21 cellular contexts compared by ENCODE assay signal in the genomic region with DNA sequence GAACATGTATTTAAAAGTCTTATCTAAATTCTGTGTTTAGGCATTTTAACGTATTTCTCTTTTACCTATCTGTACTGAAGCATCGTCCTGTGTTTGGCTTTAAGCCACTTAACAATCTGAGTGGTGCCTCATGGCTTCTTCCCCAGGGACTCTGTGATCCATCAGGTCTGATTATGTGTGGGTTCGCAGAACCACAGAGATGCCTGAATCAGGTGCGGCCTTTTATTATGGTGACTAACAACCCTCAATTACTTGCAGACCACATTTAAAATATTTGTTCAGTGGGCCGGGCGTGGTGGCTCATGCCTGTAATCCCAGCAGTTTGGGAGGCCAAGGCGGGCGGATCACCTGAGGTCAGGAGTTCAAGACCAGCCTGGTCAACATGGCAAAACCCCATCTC. TPM values are rescaled to one million over a fixed set of nuclear protein-coding genes. Genes with fewer than 3 reads are reported as not detected.
DNase-seq lines count a peak whose midpoint lies in the region; ATAC-seq and TF ChIP-seq lines count a peak whose summit lies in the region.
"Had no signal": no experiment of that assay in that cellular context is flagged by ENCODE, and none has a peak within 500 bp of the region (broad histone marks: within the 10 kb centered on the region; RNA-seq: fewer than 3 reads in every experiment).

No MANE protein-coding gene starts in this region.

- peak; percentile 66 for ATAC-seq in RWPE2 (ENCODE audit: low read depth)
- ATAC-seq in activated CD4-positive, alpha-beta T cell treated with anti-CD3 and anti-CD28 coated beads for 36 hours, result no peak
- ATAC-seq in activated CD8-positive, alpha-beta memory T cell treated with anti-CD3 and anti-CD28 coated beads, Interleukin-2, amount 10 ng/mL, durations not matched to agents 7 days and 5 days, result no peak
- ATAC-seq: stimulated activated naive CD8-positive, alpha-beta T cell treated with anti-CD3 and anti-CD28 coated beads, Interleukin-15, Interleukin-2, amounts not matched to agents 100 U/mL and 50 U/mL, for 24 hours had no signal

- H3K4me1 ChIP-seq in RWPE2 (ENCODE audit: insufficient read depth, poor library complexity, severe bottlenecking) (peaks cover 5% of the 10 kb centered on the region), testis (peaks cover 10% of the 10 kb centered on the region), transverse colon (peaks cover 4 to 10% (median 9%) of the 10 kb centered on the region in 4 donors)
- H3K4me1 ChIP-seq: SJCRH30 had no signal

- no peak for TF ChIP-seq POLR2A in testis (IDR thresholded peaks at IDR 0.05)
- no peak for TF ChIP-seq POLR2A in transverse colon (IDR thresholded peaks at IDR 0.05)

- H3K4me3 Mint-ChIP-seq in HFFc6, result no peak overlapping the region
- H3K4me3 Mint-ChIP-seq in activated CD4-positive, alpha-beta T cell treated with anti-CD3 and anti-CD28 coated beads for 36 hours, result no peak overlapping the region
- no peak overlapping the region for H3K4me3 Mint-ChIP-seq in activated CD8-positive, alpha-beta memory T cell treated with anti-CD3 and anti-CD28 coated beads, Interleukin-2, amount 10 ng/mL, durations not matched to agents 7 days and 5 days
- H3K4me3 Mint-ChIP-seq: neural crest cell had no signal

- 92 to 94% methylated on average over 8 of the region's 8 CpGs for WGBS in testis, 2 donors
- WGBS in transverse colon (ENCODE audit: low coverage in 1 of 2), 2 donors, result 46 to 54% methylated on average over 8 of the region's 8 CpGs

- no peak for TF ChIP-seq EP300 in transverse colon (IDR thresholded peaks at IDR 0.05; ENCODE audit: low read depth)

- peaks cover 42% of the 10 kb centered on the region for H3K4me1 Mint-ChIP-seq in HFFc6 (ENCODE audit: low read depth)
- H3K4me1 Mint-ChIP-seq in activated CD4-positive, alpha-beta T cell treated with anti-CD3 and anti-CD28 coated beads for 36 hours, result peaks cover 8% of the 10 kb centered on the region
- peaks cover 7% of the 10 kb centered on the region for H3K4me1 Mint-ChIP-seq in activated CD8-positive, alpha-beta memory T cell treated with anti-CD3 and anti-CD28 coated beads, Interleukin-2, amount 10 ng/mL, durations not matched to agents 7 days and 5 days

- peak overlapping the region; percentile 40; the same call in 1 of the 2 replicates for H3K27ac Mint-ChIP-seq in HFFc6
- no peak overlapping the region for H3K27ac Mint-ChIP-seq in activated CD4-positive, alpha-beta T cell treated with anti-CD3 and anti-CD28 coated beads for 36 hours
- no peak overlapping the region for H3K27ac Mint-ChIP-seq in activated CD8-positive, alpha-beta memory T cell treated with anti-CD3 and anti-CD28 coated beads, Interleukin-2, amount 10 ng/mL, durations not matched to agents 7 days and 5 days

- DNase-seq in HFFc6 (peak; percentile 13), RWPE2 (ENCODE audit: low spot score) (no peak), fibroblast of peridontal ligament (ENCODE audit: extremely low read depth) (peak; percentile 14), testis (peak; percentile 9), transverse colon (no peak)
- DNase-seq in activated CD4-positive, alpha-beta T cell treated with anti-CD3 and anti-CD28 coated beads for 36 hours, result no peak
- DNase-seq in activated CD8-positive, alpha-beta memory T cell treated with anti-CD3 and anti-CD28 coated beads, Interleukin-2, amount 10 ng/mL, durations not matched to agents 7 days and 5 days, result no peak
- DNase-seq: activated CD4-positive, alpha-beta T cell treated with anti-CD3 and anti-CD28 coated beads, Interleukin-2, amount 50 U/mL, for 48 hours; activated T-cell treated with anti-CD3 and anti-CD28 coated beads for 4 hours; amygdala; DMS79 treated with DMSO at 0.1 percent for 48 hours; NCI-H1436 treated with DMSO at 0.1 percent for 48 hours; NCI-H2227 treated with DMSO at 0.1 percent for 48 hours; NCI-H82; OCI-M1; SJCRH30; stimulated activated CD4-positive, alpha-beta T cell treated with anti-CD3 and anti-CD28 coated beads, Interleukin-1b, Interleukin-23, amount 100 ng/mL, for 48 hours; stimulated activated naive CD8-positive, alpha-beta T cell treated with anti-CD3 and anti-CD28 coated beads, Interleukin-15, Interleukin-2, amounts not matched to agents 100 U/mL and 50 U/mL, for 24 hours; tibial artery had no signal

- POLR2A ChIA-PET in activated CD4-positive, alpha-beta T cell treated with anti-CD3 and anti-CD28 coated beads for 36 hours (lab: Charles Lee), result interaction anchor here (0.6 kb wide), 1 partner anchor 214 kb away, joined by 4 read pairs; no protein-coding TSS in a partner anchor

- CTCF ChIA-PET in activated CD4-positive, alpha-beta T cell treated with anti-CD3 and anti-CD28 coated beads for 36 hours (lab: Charles Lee), result interaction anchor here (0.8 to 3.9 kb wide), 7 partner anchors 11 to 431 kb away, joined by 4 to 55 read pairs (median 19); no protein-coding TSS in a partner anchor
- CTCF ChIA-PET in activated CD8-positive, alpha-beta memory T cell treated with anti-CD3 and anti-CD28 coated beads, Interleukin-2, amount 10 ng/mL, durations not matched to agents 7 days and 5 days (lab: Charles Lee), result interaction anchor here (1.2 to 6.8 kb wide), 10 partner anchors 9 to 432 kb away, joined by 4 to 92 read pairs (median 10); a partner anchor contains a TSS

- H3K36me3 Mint-ChIP-seq in HFFc6 (ENCODE audit: low read depth), result peaks cover 10% of the 10 kb centered on the region; the same call in 1 of the 2 replicates
- H3K36me3 Mint-ChIP-seq in activated CD4-positive, alpha-beta T cell treated with anti-CD3 and anti-CD28 coated beads for 36 hours (ENCODE audit: low read depth), result peaks cover 9% of the 10 kb centered on the region
- H3K36me3 Mint-ChIP-seq in activated CD8-positive, alpha-beta memory T cell treated with anti-CD3 and anti-CD28 coated beads, Interleukin-2, amount 10 ng/mL, durations not matched to agents 7 days and 5 days, result peaks cover 3% of the 10 kb centered on the region

- no peaks in the 10 kb centered on the region; the same call in 1 of the 2 replicates for H3K27me3 Mint-ChIP-seq in HFFc6 (ENCODE audit: insufficient read depth)
- H3K27me3 Mint-ChIP-seq in activated CD4-positive, alpha-beta T cell treated with anti-CD3 and anti-CD28 coated beads for 36 hours, result no peaks in the 10 kb centered on the region
- no peaks in the 10 kb centered on the region for H3K27me3 Mint-ChIP-seq in activated CD8-positive, alpha-beta memory T cell treated with anti-CD3 and anti-CD28 coated beads, Interleukin-2, amount 10 ng/mL, durations not matched to agents 7 days and 5 days

- H3K27ac ChIP-seq in RWPE2 (ENCODE audit: poor library complexity, severe bottlenecking) (no peak overlapping the region), testis (no peak overlapping the region), transverse colon (no peak overlapping the region)
- H3K27ac ChIP-seq: SJCRH30, tibial artery had no signal

- intact Hi-C loops in testis (cut with DNase I; ENCODE audit: low total_unique reads) (loop anchor here (10.0 kb wide), 2 partner anchors 211 to 331 kb away; a partner anchor contains a TSS), transverse colon (cut with DNase I; ENCODE audit: low total_unique reads) (loop anchor here (5.0 kb wide), 1 partner anchor 334 kb away; no protein-coding TSS in a partner anchor)
- intact Hi-C loops in activated CD4-positive, alpha-beta T cell treated with anti-CD3 and anti-CD28 coated beads for 36 hours (cut with DNase I, micrococcal nuclease), result loop anchor here in 1 of 2 experiments (5.0 kb wide), 2 partner anchors 209 to 434 kb away; no protein-coding TSS in a partner anchor

- no peaks in the 10 kb centered on the region for H3K9me3 Mint-ChIP-seq in HFFc6
- H3K9me3 Mint-ChIP-seq in activated CD4-positive, alpha-beta T cell treated with anti-CD3 and anti-CD28 coated beads for 36 hours (ENCODE audit: low read depth), result no peaks in the 10 kb centered on the region
- H3K9me3 Mint-ChIP-seq in activated CD8-positive, alpha-beta memory T cell treated with anti-CD3 and anti-CD28 coated beads, Interleukin-2, amount 10 ng/mL, durations not matched to agents 7 days and 5 days (ENCODE audit: low read depth), result no peaks in the 10 kb centered on the region
- H3K9me3 Mint-ChIP-seq: neural crest cell, WTC11 had no signal

- H3K27me3 ChIP-seq in RWPE2 (ENCODE audit: insufficient read depth, poor library complexity, severe bottlenecking), result no peaks in the 10 kb centered on the region
- no peaks in the 10 kb centered on the region for H3K27me3 ChIP-seq in testis
- H3K27me3 ChIP-seq in transverse colon, result no peaks in the 10 kb centered on the region
- H3K27me3 ChIP-seq: SJCRH30, tibial artery had no signal

- TF ChIP-seq CTCF in HFFc6 (IDR thresholded peaks at IDR 0.05) (no peak), RWPE2 (IDR thresholded peaks at IDR 0.05; ENCODE audit: poor library complexity, severe bottlenecking) (no peak), testis (IDR thresholded peaks at IDR 0.05) (no peak), transverse colon (IDR thresholded peaks at IDR 0.05) (no peak)

- in situ Hi-C loops in transverse colon (cut with MboI; ENCODE audit: low pct_ligation_motif_present in 1 of 4, low pct_unique_long_range_greater_than_20kb in 1 of 4, low sequenced_read_pairs in 3 of 4), result loop anchor here (5.0 to 25.0 kb wide), 3 partner anchors 219 to 339 kb away; a partner anchor contains a TSS

- H3K36me3 ChIP-seq in RWPE2 (ENCODE audit: low read depth) (0 out of 2 replicates have a peak, but pooled peaks cover 7% of the 10 kb centered on the region), testis (ENCODE audit: low read depth, missing control alignments) (no peaks in the 10 kb centered on the region), transverse colon (no peaks in the 10 kb centered on the region)
- H3K36me3 ChIP-seq: SJCRH30 had no signal

- H3K9me3 ChIP-seq in RWPE2 (ENCODE audit: severe bottlenecking) (no peaks in the 10 kb centered on the region), testis (no peaks in the 10 kb centered on the region), transverse colon (no peaks in the 10 kb centered on the region)
- H3K9me3 ChIP-seq: SJCRH30, tibial artery had no signal

- H3K4me3 ChIP-seq in RWPE2 (ENCODE audit: severe bottlenecking) (no peak overlapping the region), testis (no peak overlapping the region), transverse colon (no peak overlapping the region)
- H3K4me3 ChIP-seq: SJCRH30, tibial artery had no signal

RNA-seq across cellular contexts. Expression of a gene that starts 39.6 kb away (rescaled TPM):
- 10 to 100 TPM; 23.3 to 31.5 (median 28.1) TPM for total RNA-seq in HFFc6 (2021; fragmentation: NEBNext Ultra II Directional; extraction: Animal tissue kit (Norgen Biotek cat#: 25700))
- total RNA-seq in testis, result 10 to 100 TPM; 53.7 to 56.9 TPM
- 70.9 TPM for polyA plus RNA-seq in testis (ENCODE audit: insufficient read depth, low read depth, low replicate concordance)
- total RNA-seq in activated CD4-positive, alpha-beta T cell treated with anti-CD3 and anti-CD28 coated beads for 36 hours, result 10 to 100 TPM; 22.1 to 24.5 TPM
- total RNA-seq in activated CD8-positive, alpha-beta memory T cell treated with anti-CD3 and anti-CD28 coated beads, Interleukin-2, amount 10 ng/mL, durations not matched to agents 7 days and 5 days, result 10 to 100 TPM; 40.3 to 42.7 TPM
- total RNA-seq in transverse colon, result 10 to 100 TPM; 26.3 to 47.1 (median 33.1) TPM

Comparison
In these comparisons a context has a peak if more than half of its experiments do, and no peak if none do; other contexts are left out.
1. DNase-seq: peak in HFFc6 (single experiment), fibroblast of peridontal ligament (single experiment) and testis (single experiment); none in RWPE2 (single experiment), activated CD4-positive, alpha-beta T cell treated with anti-CD3 and anti-CD28 coated beads for 36 hours (single experiment), activated CD8-positive, alpha-beta memory T cell treated with anti-CD3 and anti-CD28 coated beads, Interleukin-2, amount 10 ng/mL, durations not matched to agents 7 days and 5 days (single experiment) and transverse colon (single experiment).